Comparison of ENCODE assay signal across 31 cellular contexts in genomic region chr7:130750774-130751173, GRCh38. TPM values are rescaled to one million over a fixed set of nuclear protein-coding genes. Genes with fewer than 3 reads are reported as not detected.
"Had no signal": no experiment of that assay in that cellular context is flagged by ENCODE, and none has a peak within 500 bp of the region (broad histone marks: within the 10 kb centered on the region; RNA-seq: fewer than 3 reads in every experiment).

No MANE protein-coding gene starts in this region.

- ATAC-seq: effector memory CD8-positive, alpha-beta T cell; esophagus mucosa; gastrocnemius medialis; heart right ventricle; left lung; left ventricle myocardium superior; lower lobe of right lung; naive thymus-derived CD4-positive, alpha-beta T cell had no signal

- H3K4me1 Mint-ChIP-seq: immature natural killer cell; mesothelial cell of epicardium; naive thymus-derived CD4-positive, alpha-beta T cell had no signal

- H3K4me3 Mint-ChIP-seq: dendritic cell treated with granulocyte-macrophage colony-stimulating factor and Interleukin-4, amounts not matched to agents 40 ng/mL and 50 ng/mL, for 4 days; effector memory CD8-positive, alpha-beta T cell; endodermal cell; immature natural killer cell; mesothelial cell of epicardium; naive thymus-derived CD4-positive, alpha-beta T cell had no signal

- H3K9me3 ChIP-seq: colonic mucosa, esophagus squamous epithelium, gastrocnemius medialis, heart right ventricle, left lung, lower lobe of right lung had no signal

- H3K27me3 ChIP-seq: colonic mucosa, gastrocnemius medialis had no signal

- H3K9me3 Mint-ChIP-seq: dendritic cell treated with granulocyte-macrophage colony-stimulating factor and Interleukin-4, amounts not matched to agents 40 ng/mL and 50 ng/mL, for 4 days; effector memory CD8-positive, alpha-beta T cell; endodermal cell; mesothelial cell of epicardium had no signal

- H3K36me3 ChIP-seq: colonic mucosa, esophagus squamous epithelium, gastrocnemius medialis, heart right ventricle, left lung, lower lobe of right lung had no signal

- H3K4me3 ChIP-seq: colonic mucosa, esophagus squamous epithelium, gastrocnemius medialis, heart right ventricle, left lung, lower lobe of right lung had no signal

- H3K36me3 Mint-ChIP-seq: immature natural killer cell; mesothelial cell of epicardium; naive thymus-derived CD4-positive, alpha-beta T cell had no signal

- H3K27ac Mint-ChIP-seq: dendritic cell treated with granulocyte-macrophage colony-stimulating factor and Interleukin-4, amounts not matched to agents 40 ng/mL and 50 ng/mL, for 4 days; effector memory CD8-positive, alpha-beta T cell; endodermal cell; immature natural killer cell; mesothelial cell of epicardium; naive thymus-derived CD4-positive, alpha-beta T cell had no signal

- H3K27ac ChIP-seq: colonic mucosa, epithelial cell of prostate, esophagus squamous epithelium, gastrocnemius medialis, heart right ventricle, left lung, lower lobe of right lung had no signal

- DNase-seq: colonic mucosa; cortex of kidney; effector CD8-positive, alpha-beta T cell; effector memory CD8-positive, alpha-beta T cell; endodermal cell; erythroblast; esophagus squamous epithelium; foreskin fibroblast; foreskin melanocyte; gastrocnemius medialis; glutamatergic neuron; head of caudate nucleus; heart right ventricle; hypothalamus; immature natural killer cell; islet precursor cell; kidney; kidney glomerular epithelial cell; left lung; left ventricle myocardium superior; lower lobe of right lung; mesenchymal stem cell; naive thymus-derived CD4-positive, alpha-beta T cell had no signal

RNA-seq across cellular contexts. Expression of gene KLF14, which starts 16.8 kb away (rescaled TPM):
- total RNA-seq: colonic mucosa, dermis microvascular lymphatic vessel endothelial cell, endodermal cell, esophagus mucosa, glomerular endothelial cell, kidney, lower lobe of right lung, lung microvascular endothelial cell, mucosa of gallbladder had no signal
